ENCODE assay signal across 1 cellular context in genomic region chr13:95301947-95302386, GRCh38.
TF ChIP-seq lines count a peak whose summit lies in the region.

No MANE protein-coding gene starts in this region.

TF ChIP-seq in GM12878, 131 proteins besides CTCF, POLR2A, EP300 and RAD21 (continued from another document):
- TF ChIP-seq BCLAF1 (IDR thresholded peaks at IDR 0.05) (no peak), HDAC2 (IDR thresholded peaks at IDR 0.05) (0 out of 2 replicates have a peak, but pooled peaks have one; percentile 2), KAT2A (conservative IDR thresholded peaks at IDR 0.05; ENCODE audit: control insufficient read depth, low read depth, low read length) (no peak), CBX3 (IDR thresholded peaks at IDR 0.05; ENCODE audit: borderline replicate concordance, low read depth) (no peak), RFX5 (IDR thresholded peaks at IDR 0.05; ENCODE audit: low read depth, low read length) (no peak), BHLHE40 (IDR thresholded peaks at IDR 0.05; ENCODE audit: borderline replicate concordance in 1 of 2, low read depth in 2 of 2, low read length in 1 of 2) (no peak), NFYA (IDR thresholded peaks at IDR 0.05; ENCODE audit: borderline replicate concordance, low read depth, low read length) (no peak), CUX1 (IDR thresholded peaks at IDR 0.05; ENCODE audit: insufficient replicate concordance, low read depth, low read length) (no peak), ESRRA (IDR thresholded peaks at IDR 0.05; ENCODE audit: low read length) (no peak), POLR2AphosphoS2 (IDR thresholded peaks at IDR 0.05; ENCODE audit: low read depth, low read length) (no peak), MEF2B (IDR thresholded peaks at IDR 0.05; ENCODE audit: partially characterized antibody, poor library complexity, severe bottlenecking) (no peak), YBX1 (IDR thresholded peaks at IDR 0.05) (no peak), MYC (IDR thresholded peaks at IDR 0.05; ENCODE audit: insufficient read depth, insufficient read length, insufficient replicate concordance, low read length, severe bottlenecking) (no peak), FOS (IDR thresholded peaks at IDR 0.05; ENCODE audit: borderline replicate concordance, extremely low read depth, insufficient read length) (no peak), CEBPZ (IDR thresholded peaks at IDR 0.05; ENCODE audit: low read depth, low read length) (no peak)
